14 cellular contexts compared by ENCODE assay signal in genomic region chrX:139429913-139430312, GRCh38.
DNase-seq lines count a peak whose midpoint lies in the region; ATAC-seq, FAIRE-seq and TF ChIP-seq lines count a peak whose summit lies in the region.
"Had no signal": no experiment of that assay in that cellular context is flagged by ENCODE, and none has a peak within 500 bp of the region (broad histone marks: within the 10 kb centered on the region; RNA-seq: fewer than 3 reads in every experiment).

No MANE protein-coding gene starts in this region.

- POLR2A ChIA-PET in H1 (lab: Charles Lee; ENCODE audit: partially characterized antibody), result no interaction called here

- H3K79me1 ChIP-seq in H1 (ENCODE audit: low read depth, low read length), result no peaks in the 10 kb centered on the region

- H3K79me2 ChIP-seq in H1 (ENCODE audit: control insufficient read depth in 1 of 2, insufficient read depth in 2 of 2, low read length in 2 of 2), result no peaks in the 10 kb centered on the region
- no peaks in the 10 kb centered on the region for H3K79me2 ChIP-seq in neural progenitor cell (ENCODE audit: low read depth)

- H3K4me1 ChIP-seq in H1 (replicated peaks in 1 of 4; ENCODE audit: control insufficient read depth in 3 of 4, insufficient read depth in 4 of 4, low read length in 3 of 4), result no peaks in the 10 kb centered on the region
- H3K4me1 ChIP-seq in neural progenitor cell, result no peaks in the 10 kb centered on the region
- H3K4me1 ChIP-seq: pancreas had no signal

- H3K9me3 ChIP-seq in H1 (ENCODE audit: insufficient read depth in 2 of 2, low read depth in 1 of 2, low read length in 1 of 2), result no peaks in the 10 kb centered on the region
- no peaks in the 10 kb centered on the region for H3K9me3 ChIP-seq in neural progenitor cell (ENCODE audit: low read depth)
- H3K9me3 ChIP-seq: pancreas had no signal

- no peak overlapping the region for H2BK20ac ChIP-seq in H1 (ENCODE audit: low read length)

- no peak for ATAC-seq in GM19023 (IDR thresholded peaks at IDR 0.05; ENCODE audit: unreplicated experiment)
- no peak for ATAC-seq in stimulated activated naive CD8-positive, alpha-beta T cell treated with anti-CD3 and anti-CD28 coated beads, Interleukin-15, amount 100 ng/mL, for 72 hours
- no peak for ATAC-seq in GM18873 (IDR thresholded peaks at IDR 0.05; ENCODE audit: low FRiP score, unreplicated experiment)
- ATAC-seq: activated naive CD4-positive, alpha-beta T cell treated with anti-CD3 and anti-CD28 coated beads, Interleukin-2, amount 50 U/mL, for 72 hours; pancreas; stimulated activated naive B cell treated with anti-CD40 and anti-IgM and Interleukin-4, amounts not matched to agents 10 μg/mL and 1 μg/mL and 100 μg/mL, for 72 hours had no signal

- no peaks in the 10 kb centered on the region for H3K36me3 Mint-ChIP-seq in neural progenitor cell
- H3K36me3 Mint-ChIP-seq: activated naive CD4-positive, alpha-beta T cell treated with anti-CD3 and anti-CD28 coated beads, Interleukin-2, amount 50 U/mL, for 72 hours; CD4-positive, alpha-beta memory T cell; stimulated activated naive B cell treated with anti-CD40 and anti-IgM and Interleukin-4, amounts not matched to agents 10 μg/mL and 1 μg/mL and 100 μg/mL, for 72 hours had no signal

- H2BK15ac ChIP-seq in H1 (ENCODE audit: low read length), result no peak overlapping the region

- H3K27me3 Mint-ChIP-seq in neural progenitor cell (ENCODE audit: insufficient read depth, low read depth), result peaks cover 3% of the 10 kb centered on the region
- H3K27me3 Mint-ChIP-seq in stimulated activated naive CD8-positive, alpha-beta T cell treated with anti-CD3 and anti-CD28 coated beads, Interleukin-15, amount 100 ng/mL, for 72 hours, result no peaks in the 10 kb centered on the region
- H3K27me3 Mint-ChIP-seq: CD4-positive, alpha-beta memory T cell had no signal

- H3K4me3 Mint-ChIP-seq in neural progenitor cell, result no peak overlapping the region
- no peak overlapping the region for H3K4me3 Mint-ChIP-seq in stimulated activated naive CD8-positive, alpha-beta T cell treated with anti-CD3 and anti-CD28 coated beads, Interleukin-15, amount 100 ng/mL, for 72 hours
- H3K4me3 Mint-ChIP-seq: CD4-positive, alpha-beta memory T cell; stimulated activated naive B cell treated with anti-CD40 and anti-IgM and Interleukin-4, amounts not matched to agents 10 μg/mL and 1 μg/mL and 100 μg/mL, for 72 hours; T-helper 1 cell treated with Interleukin-12 subunit alpha and Interleukin-12 subunit beta and Interleukin-4 antibody, amounts not matched to agents 30 μg/mL and 1 μg/mL, for 36 hours had no signal

- H3K27ac ChIP-seq in H1 (ENCODE audit: low read depth, low read length) (no peak overlapping the region), neural progenitor cell (no peak overlapping the region)
- H3K27ac ChIP-seq: pancreas had no signal

- 50% methylated on average over 2 of the region's 2 CpGs; no CpG with 5 or more reads in 1 of the 2 experiments for WGBS in H1 (ENCODE audit: extremely low coverage in 1 of 2, insufficient coverage in 1 of 2, insufficient read length in 1 of 2, insufficient replicate concordance in 2 of 2, low coverage in 1 of 2, low lambda C conversion rate in 2 of 2, missing lambda C conversion rate in 1 of 2), 2 experiments

- H2BK12ac ChIP-seq in H1 (ENCODE audit: low read depth, low read length), result no peak overlapping the region

- CTCF ChIA-PET in H1 (lab: Charles Lee; ENCODE audit: partially characterized antibody), result interaction anchor here (0.8 to 1.0 kb wide), 4 partner anchors 9 to 227 kb away, joined by 3 to 4 read pairs (median 3); no protein-coding TSS in a partner anchor

- H2BK120ac ChIP-seq in H1 (replicated peaks; ENCODE audit: low read depth, low read length), result no peak overlapping the region

- H3K14ac ChIP-seq in H1 (ENCODE audit: insufficient read length), result no peak overlapping the region

- H3K4me3 ChIP-seq in H1 (ENCODE audit: extremely low read depth in 1 of 4, insufficient read depth in 2 of 4, low read depth in 3 of 4, low read length in 4 of 4) (no peak overlapping the region), neural progenitor cell (no peak overlapping the region)
- H3K4me3 ChIP-seq: lung, pancreas had no signal

- FAIRE-seq in H1 (lab: Jason Lieb, UNC), result peak; percentile 78

- no peak for TF ChIP-seq POLR2A in H1 (IDR thresholded peaks at IDR 0.05; ENCODE audit: control extremely low read depth in 1 of 2, low read depth in 2 of 2, low read length in 2 of 2)

- H3K36me3 ChIP-seq in H1 (ENCODE audit: control insufficient read depth in 2 of 4, insufficient read depth in 4 of 4, low read length in 3 of 4) (no peaks in the 10 kb centered on the region), neural progenitor cell (no peaks in the 10 kb centered on the region)
- H3K36me3 ChIP-seq: pancreas had no signal

- no peak overlapping the region for H3K4ac ChIP-seq in H1 (replicated peaks; ENCODE audit: insufficient read length, low read depth, low read length)

- H3K23ac ChIP-seq in H1 (ENCODE audit: insufficient read length), result no peak overlapping the region

- no peak for TF ChIP-seq EP300 in H1 (IDR thresholded peaks at IDR 0.05; ENCODE audit: borderline replicate concordance in 1 of 2, low read depth in 2 of 2, low read length in 2 of 2)

- no peaks in the 10 kb centered on the region for H3K27me3 ChIP-seq in H1 (replicated peaks in 1 of 4; ENCODE audit: control insufficient read depth in 3 of 4, extremely low read depth in 1 of 4, insufficient read depth in 3 of 4, low read length in 3 of 4)
- H3K27me3 ChIP-seq in neural progenitor cell, result no peaks in the 10 kb centered on the region

- no peak overlapping the region for H3K18ac ChIP-seq in H1 (ENCODE audit: extremely low read depth, low read length)

- no peak overlapping the region for H4K5ac ChIP-seq in H1 (ENCODE audit: insufficient read length, low read depth, low read length)

- no peak overlapping the region for H2AK5ac ChIP-seq in H1 (ENCODE audit: low read depth, low read length)

- H4K20me1 ChIP-seq in H1 (replicated peaks in 1 of 2; ENCODE audit: control insufficient read depth in 1 of 2, insufficient read depth in 2 of 2, low read length in 2 of 2) (no peaks in the 10 kb centered on the region), neural progenitor cell (ENCODE audit: low read depth) (no peaks in the 10 kb centered on the region)

- no peak overlapping the region for H3K56ac ChIP-seq in H1 (replicated peaks; ENCODE audit: insufficient read length, low read depth, low read length)

- no peaks in the 10 kb centered on the region for H3K23me2 ChIP-seq in H1 (ENCODE audit: low read depth, low read length)

- H3K4me2 ChIP-seq in H1 (ENCODE audit: insufficient read depth in 1 of 2, low read depth in 2 of 2, low read length in 2 of 2) (no peak overlapping the region), neural progenitor cell (no peak overlapping the region)

- no peak overlapping the region for H4K8ac ChIP-seq in H1 (ENCODE audit: extremely low read depth, insufficient read depth, low read length)

- TF ChIP-seq CTCF in H1 (IDR thresholded peaks at IDR 0.05; ENCODE audit: control extremely low read depth in 1 of 3, insufficient read depth in 1 of 3, low read depth in 1 of 3, low read length in 3 of 3) (peak in 2 of 3 experiments; percentile 23 to 27; a peak in 1 of 4 replicates), neural progenitor cell (IDR thresholded peaks at IDR 0.05) (peak; percentile 48)

- H3F3A ChIP-seq in neural progenitor cell (ENCODE audit: low read depth), result no peaks in the 10 kb centered on the region

- TF ChIP-seq RAD21 in H1 (IDR thresholded peaks at IDR 0.05 in 1 of 2, conservative IDR thresholded peaks at IDR 0.05 in 1 of 2; ENCODE audit: low read depth in 2 of 2, low read length in 2 of 2), result peak; percentile 35 to 53; a peak in 3 of 4 replicates

- no peaks in the 10 kb centered on the region for H3K4me1 Mint-ChIP-seq in neural progenitor cell
- no peaks in the 10 kb centered on the region for H3K4me1 Mint-ChIP-seq in stimulated activated naive CD8-positive, alpha-beta T cell treated with anti-CD3 and anti-CD28 coated beads, Interleukin-15, amount 100 ng/mL, for 72 hours
- H3K4me1 Mint-ChIP-seq: CD4-positive, alpha-beta memory T cell; stimulated activated naive B cell treated with anti-CD40 and anti-IgM and Interleukin-4, amounts not matched to agents 10 μg/mL and 1 μg/mL and 100 μg/mL, for 72 hours had no signal

- no peak overlapping the region for H3K27ac Mint-ChIP-seq in neural progenitor cell
- no peak overlapping the region for H3K27ac Mint-ChIP-seq in stimulated activated naive CD8-positive, alpha-beta T cell treated with anti-CD3 and anti-CD28 coated beads, Interleukin-15, amount 100 ng/mL, for 72 hours
- H3K27ac Mint-ChIP-seq: activated naive CD4-positive, alpha-beta T cell treated with anti-CD3 and anti-CD28 coated beads, Interleukin-2, amount 50 U/mL, for 72 hours; CD4-positive, alpha-beta memory T cell; stimulated activated naive B cell treated with anti-CD40 and anti-IgM and Interleukin-4, amounts not matched to agents 10 μg/mL and 1 μg/mL and 100 μg/mL, for 72 hours; T-helper 1 cell treated with Interleukin-12 subunit alpha and Interleukin-12 subunit beta and Interleukin-4 antibody, amounts not matched to agents 30 μg/mL and 1 μg/mL, for 36 hours had no signal

- H2BK5ac ChIP-seq in H1 (ENCODE audit: low read depth, low read length), result no peak overlapping the region

- H4K91ac ChIP-seq in H1 (replicated peaks; ENCODE audit: insufficient read length, low read length), result no peak overlapping the region

- peak; percentile 2 for DNase-seq in Daoy (ENCODE audit: low read depth)
- DNase-seq in NCI-H82 (lab: John Stamatoyannopoulos, UW), result peak; percentile 27
- no peak for DNase-seq in H1 (ENCODE audit: low read depth in 1 of 2, low spot score in 2 of 2)
- peak; percentile 40 for DNase-seq in neural progenitor cell (ENCODE audit: low spot score)
- DNase-seq in stimulated activated naive CD8-positive, alpha-beta T cell treated with anti-CD3 and anti-CD28 coated beads, Interleukin-15, amount 100 ng/mL, for 72 hours, result no peak
- no peak for DNase-seq in activated effector memory CD4-positive, alpha-beta T cell treated with anti-CD3 and anti-CD28 coated beads, Interleukin-2, amount 50 U/mL, for 16 hours
- DNase-seq: CD4-positive, alpha-beta memory T cell; pancreas; stimulated activated naive B cell treated with anti-CD40 and anti-IgM and Interleukin-4, amounts not matched to agents 10 μg/mL and 1 μg/mL and 100 μg/mL, for 72 hours had no signal

- H2AFZ ChIP-seq in H1 (ENCODE audit: low read length), result no peak overlapping the region
- H2AFZ ChIP-seq in neural progenitor cell (replicated peaks), result no peak overlapping the region

- peaks cover 2% of the 10 kb centered on the region for H3K9me3 Mint-ChIP-seq in neural progenitor cell
- no peaks in the 10 kb centered on the region for H3K9me3 Mint-ChIP-seq in stimulated activated naive CD8-positive, alpha-beta T cell treated with anti-CD3 and anti-CD28 coated beads, Interleukin-15, amount 100 ng/mL, for 72 hours
- H3K9me3 Mint-ChIP-seq: activated naive CD4-positive, alpha-beta T cell treated with anti-CD3 and anti-CD28 coated beads, Interleukin-2, amount 50 U/mL, for 72 hours; stimulated activated naive B cell treated with anti-CD40 and anti-IgM and Interleukin-4, amounts not matched to agents 10 μg/mL and 1 μg/mL and 100 μg/mL, for 72 hours; T-helper 1 cell treated with Interleukin-12 subunit alpha and Interleukin-12 subunit beta and Interleukin-4 antibody, amounts not matched to agents 30 μg/mL and 1 μg/mL, for 36 hours had no signal

- no peak overlapping the region for H3K9ac ChIP-seq in H1 (replicated peaks in 1 of 4; ENCODE audit: extremely low read depth in 1 of 4, low read depth in 3 of 4, low read length in 3 of 4)
- no peak overlapping the region for H3K9ac ChIP-seq in neural progenitor cell

Comparison
In these comparisons a context has a peak if more than half of its experiments do, and no peak if none do; other contexts are left out.
1. DNase-seq: peak in Daoy (single experiment), NCI-H82 (single experiment) and neural progenitor cell (single experiment); none in H1 (0 of 2), stimulated activated naive CD8-positive, alpha-beta T cell treated with anti-CD3 and anti-CD28 coated beads, Interleukin-15, amount 100 ng/mL, for 72 hours (0 of 2) and activated effector memory CD4-positive, alpha-beta T cell treated with anti-CD3 and anti-CD28 coated beads, Interleukin-2, amount 50 U/mL, for 16 hours (single experiment).